1 cellular context compared by ENCODE assay signal in the genomic region with DNA sequence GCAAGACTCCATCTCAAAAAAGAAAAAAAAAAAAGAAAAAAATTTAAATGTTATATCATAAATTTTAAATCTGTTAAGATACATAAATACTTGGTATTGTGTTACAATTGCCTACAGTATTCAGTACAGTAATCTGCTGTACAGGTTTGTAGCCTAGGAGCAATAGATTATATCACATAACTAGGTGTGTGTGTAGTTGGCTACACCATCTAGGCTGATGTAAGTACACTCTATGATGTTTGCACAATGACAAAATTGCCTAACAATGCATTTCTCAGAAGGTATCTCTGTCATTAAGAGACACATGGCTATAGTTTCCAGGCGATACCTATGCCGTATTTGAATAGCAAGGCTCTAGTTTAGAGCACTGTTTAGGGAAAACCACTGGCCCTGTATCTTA. TPM values are rescaled to one million over a fixed set of nuclear protein-coding genes. Genes with fewer than 3 reads are reported as not detected.
"Had no signal": no experiment of that assay in that cellular context is flagged by ENCODE, and none has a peak within 500 bp of the region (broad histone marks: within the 10 kb centered on the region; RNA-seq: fewer than 3 reads in every experiment).

No MANE protein-coding gene starts in this region.

RNA-seq across cellular contexts. Expression of a gene that starts 32.0 kb away (rescaled TPM):
- total RNA-seq: left ventricle myocardium inferior had no signal
